9 cellular contexts compared by ENCODE assay signal in the genomic region with DNA sequence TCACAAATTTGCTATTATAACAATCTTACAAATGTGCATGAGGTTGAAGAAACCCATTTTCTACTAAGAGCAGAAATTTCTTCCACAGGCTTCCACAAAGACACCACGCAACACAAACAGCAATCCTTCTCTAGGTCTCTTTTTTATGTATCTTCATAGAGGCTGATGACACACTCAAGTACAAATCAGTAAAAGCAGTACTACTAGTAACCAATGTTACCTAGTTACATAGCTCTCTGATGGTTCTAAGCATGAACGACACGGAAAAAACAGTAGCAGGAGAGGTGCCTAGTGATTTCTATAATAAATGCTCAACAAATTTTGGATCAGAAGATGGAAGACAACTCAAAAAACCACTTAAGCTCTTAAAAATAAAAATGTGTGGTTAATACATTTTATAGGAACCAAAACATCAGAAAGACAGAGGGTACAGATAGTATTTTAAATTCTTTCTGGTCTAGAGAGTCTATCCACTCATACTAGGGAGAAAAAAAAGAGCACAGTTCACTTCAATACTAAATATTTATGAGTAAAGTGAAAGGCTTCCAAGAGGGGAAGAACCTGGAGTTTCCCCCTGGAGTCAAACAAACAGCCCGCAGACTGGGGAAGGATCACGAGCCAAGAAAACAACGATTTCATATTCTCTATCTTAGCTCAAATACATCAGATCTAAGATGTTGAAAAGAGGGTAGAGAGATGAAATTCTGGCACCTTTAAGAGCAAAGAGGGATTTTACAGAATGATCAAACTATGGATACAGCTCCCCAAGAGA. TPM values are rescaled to one million over a fixed set of nuclear protein-coding genes. Genes with fewer than 3 reads are reported as not detected.
DNase-seq lines count a peak whose midpoint lies in the region; ATAC-seq and TF ChIP-seq lines count a peak whose summit lies in the region.
"Had no signal": no experiment of that assay in that cellular context is flagged by ENCODE, and none has a peak within 500 bp of the region (broad histone marks: within the 10 kb centered on the region; RNA-seq: fewer than 3 reads in every experiment).

No MANE protein-coding gene starts in this region.

- H3K9me3 Mint-ChIP-seq in activated naive CD8-positive, alpha-beta T cell treated with anti-CD3 and anti-CD28 coated beads, Interleukin-2, amount 50 U/mL, for 24 hours, result no peaks in the 10 kb centered on the region
- H3K9me3 Mint-ChIP-seq in stimulated activated memory B cell treated with anti-CD40 and anti-IgM and Interleukin-4, amounts not matched to agents 10 μg/mL and 1 μg/mL and 100 μg/mL, for 72 hours, result no peaks in the 10 kb centered on the region

- no peaks in the 10 kb centered on the region for H3K9me3 ChIP-seq in Peyer's patch

- no peaks in the 10 kb centered on the region for H3K36me3 ChIP-seq in Peyer's patch

- peaks cover 96% of the 10 kb centered on the region for H3K4me1 Mint-ChIP-seq in activated naive CD8-positive, alpha-beta T cell treated with anti-CD3 and anti-CD28 coated beads, Interleukin-2, amount 50 U/mL, for 24 hours
- H3K4me1 Mint-ChIP-seq in stimulated activated memory B cell treated with anti-CD40 and anti-IgM and Interleukin-4, amounts not matched to agents 10 μg/mL and 1 μg/mL and 100 μg/mL, for 72 hours, result peaks cover 53% of the 10 kb centered on the region

- no peak overlapping the region for H3K4me3 ChIP-seq in Peyer's patch

- peaks cover 0 to 22% (median 6%) of the 10 kb centered on the region in 4 donors for H3K4me1 ChIP-seq in Peyer's patch

- no peaks in the 10 kb centered on the region for H3K27me3 ChIP-seq in Peyer's patch

- TF ChIP-seq CTCF in Peyer's patch (IDR thresholded peaks at IDR 0.05), result no peak

- peak overlapping the region; percentile 74 for H3K4me3 Mint-ChIP-seq in activated naive CD8-positive, alpha-beta T cell treated with anti-CD3 and anti-CD28 coated beads, Interleukin-2, amount 50 U/mL, for 24 hours
- no peak overlapping the region for H3K4me3 Mint-ChIP-seq in stimulated activated memory B cell treated with anti-CD40 and anti-IgM and Interleukin-4, amounts not matched to agents 10 μg/mL and 1 μg/mL and 100 μg/mL, for 72 hours

- DNase-seq in Peyer's patch (no peak), iris pigment epithelial cell (ENCODE audit: low read depth) (peak; percentile 65), KG1 (lab: John Stamatoyannopoulos, UW) (no peak), AG08396 (ENCODE audit: low spot score) (no peak), SKM-1 treated with dmso at 0.1 percent for 144 hours (lab: John Stamatoyannopoulos, UW; ENCODE audit: unreplicated experiment) (no peak)
- no peak for DNase-seq in activated naive CD8-positive, alpha-beta T cell treated with anti-CD3 and anti-CD28 coated beads, Interleukin-2, amount 50 U/mL, for 24 hours
- DNase-seq: foreskin melanocyte had no signal

- TF ChIP-seq POLR2A in Peyer's patch (IDR thresholded peaks at IDR 0.05), result no peak

- peaks cover 31% of the 10 kb centered on the region for H3K36me3 Mint-ChIP-seq in activated naive CD8-positive, alpha-beta T cell treated with anti-CD3 and anti-CD28 coated beads, Interleukin-2, amount 50 U/mL, for 24 hours (ENCODE audit: low read depth)
- H3K36me3 Mint-ChIP-seq in stimulated activated memory B cell treated with anti-CD40 and anti-IgM and Interleukin-4, amounts not matched to agents 10 μg/mL and 1 μg/mL and 100 μg/mL, for 72 hours, result peaks cover 28% of the 10 kb centered on the region

- peak overlapping the region; percentile 98 for H3K27ac Mint-ChIP-seq in activated naive CD8-positive, alpha-beta T cell treated with anti-CD3 and anti-CD28 coated beads, Interleukin-2, amount 50 U/mL, for 24 hours
- H3K27ac Mint-ChIP-seq in stimulated activated memory B cell treated with anti-CD40 and anti-IgM and Interleukin-4, amounts not matched to agents 10 μg/mL and 1 μg/mL and 100 μg/mL, for 72 hours, result peak overlapping the region; percentile 99

- ATAC-seq in activated naive CD8-positive, alpha-beta T cell treated with anti-CD3 and anti-CD28 coated beads, Interleukin-2, amount 50 U/mL, for 24 hours, result peak; percentile 30
- ATAC-seq in stimulated activated memory B cell treated with anti-CD40 and anti-IgM and Interleukin-4, amounts not matched to agents 10 μg/mL and 1 μg/mL and 100 μg/mL, for 72 hours, result no peak
- no peak for ATAC-seq in HG03196 (IDR thresholded peaks at IDR 0.05; ENCODE audit: unreplicated experiment)

- peaks cover 2% of the 10 kb centered on the region for H3K27me3 Mint-ChIP-seq in activated naive CD8-positive, alpha-beta T cell treated with anti-CD3 and anti-CD28 coated beads, Interleukin-2, amount 50 U/mL, for 24 hours
- no peaks in the 10 kb centered on the region for H3K27me3 Mint-ChIP-seq in stimulated activated memory B cell treated with anti-CD40 and anti-IgM and Interleukin-4, amounts not matched to agents 10 μg/mL and 1 μg/mL and 100 μg/mL, for 72 hours

- peak overlapping the region; percentile 74 to 81 (median 78) for H3K27ac ChIP-seq in Peyer's patch

RNA-seq across cellular contexts. Expression of a gene that starts 40.2 kb away (rescaled TPM):
- 100 to 1,000 TPM in 1 of 4 donors, 10 to 100 TPM in 3; 33.3 to 139 (median 67.4) TPM for total RNA-seq in Peyer's patch

RNA-seq across cellular contexts. Expression of a gene that starts 40.4 kb away (rescaled TPM):
- 10 to 100 TPM in 1 of 4 donors, 1 to 10 TPM in 3; 2.1 to 27.2 (median 5.5) TPM for total RNA-seq in Peyer's patch
